Comparison of ENCODE assay signal across 1 cellular context in the genomic region with DNA sequence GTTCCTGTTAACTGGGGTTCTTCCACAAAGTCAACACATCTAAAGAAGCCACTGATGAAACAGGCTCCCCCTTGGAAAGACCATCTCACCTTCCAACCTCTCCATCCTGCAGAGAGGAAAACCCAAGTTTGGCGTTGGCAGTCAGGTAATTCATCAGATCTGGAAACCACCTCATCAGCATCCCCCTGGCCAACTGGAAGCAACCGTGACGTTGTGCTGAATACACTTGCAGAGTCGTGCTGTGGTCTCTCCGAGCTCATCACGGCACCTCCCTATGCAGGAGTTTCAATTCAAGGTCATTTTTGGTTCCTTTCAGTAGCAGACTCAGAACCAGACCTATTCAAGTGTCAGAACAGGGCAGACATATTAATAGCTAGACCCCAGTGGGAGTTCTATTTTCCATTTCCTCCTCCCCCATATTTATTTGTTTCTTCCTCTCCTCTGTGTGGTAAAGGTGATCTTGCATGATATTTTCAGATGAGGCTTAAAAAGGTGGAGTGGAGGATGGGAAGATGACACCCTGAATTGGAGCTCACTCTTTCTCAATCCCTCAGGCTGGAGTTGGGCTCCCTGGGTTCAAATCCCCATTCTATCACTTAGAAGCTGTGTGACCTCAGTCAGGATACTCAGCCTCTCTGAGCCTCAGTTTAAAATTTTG.
TF ChIP-seq lines count a peak whose summit lies in the region.

No MANE protein-coding gene starts in this region.

TF ChIP-seq in GM12878, 131 proteins besides CTCF, POLR2A, EP300 and RAD21 (continued from another document):
- peak; percentile 100 for TF ChIP-seq NFIC (IDR thresholded peaks at IDR 0.05; ENCODE audit: low read depth, low read length)
- peak; percentile 92 for TF ChIP-seq KLF5 (IDR thresholded peaks at IDR 0.05; ENCODE audit: partially characterized antibody)
- TF ChIP-seq MEF2B (IDR thresholded peaks at IDR 0.05; ENCODE audit: partially characterized antibody, poor library complexity, severe bottlenecking), result peak; percentile 96
- TF ChIP-seq NR2C2 (IDR thresholded peaks at IDR 0.05; ENCODE audit: borderline replicate concordance, control insufficient read depth, insufficient read length, low read depth), result no peak
- TF ChIP-seq NBN (IDR thresholded peaks at IDR 0.05), result peak; percentile 67; the same call in 1 of the 2 replicates
- TF ChIP-seq, protein P1, sequence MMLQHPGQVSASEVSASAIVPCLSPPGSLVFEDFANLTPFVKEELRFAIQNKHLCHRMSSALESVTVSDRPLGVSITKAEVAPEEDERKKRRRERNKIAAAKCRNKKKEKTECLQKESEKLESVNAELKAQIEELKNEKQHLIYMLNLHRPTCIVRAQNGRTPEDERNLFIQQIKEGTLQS (IDR thresholded peaks at IDR 0.05; ENCODE audit: borderline replicate concordance, extremely low read depth, low read depth, low read length), result no peak
- TF ChIP-seq TARDBP (IDR thresholded peaks at IDR 0.05; ENCODE audit: borderline replicate concordance), result no peak
- TF ChIP-seq, protein P2, sequence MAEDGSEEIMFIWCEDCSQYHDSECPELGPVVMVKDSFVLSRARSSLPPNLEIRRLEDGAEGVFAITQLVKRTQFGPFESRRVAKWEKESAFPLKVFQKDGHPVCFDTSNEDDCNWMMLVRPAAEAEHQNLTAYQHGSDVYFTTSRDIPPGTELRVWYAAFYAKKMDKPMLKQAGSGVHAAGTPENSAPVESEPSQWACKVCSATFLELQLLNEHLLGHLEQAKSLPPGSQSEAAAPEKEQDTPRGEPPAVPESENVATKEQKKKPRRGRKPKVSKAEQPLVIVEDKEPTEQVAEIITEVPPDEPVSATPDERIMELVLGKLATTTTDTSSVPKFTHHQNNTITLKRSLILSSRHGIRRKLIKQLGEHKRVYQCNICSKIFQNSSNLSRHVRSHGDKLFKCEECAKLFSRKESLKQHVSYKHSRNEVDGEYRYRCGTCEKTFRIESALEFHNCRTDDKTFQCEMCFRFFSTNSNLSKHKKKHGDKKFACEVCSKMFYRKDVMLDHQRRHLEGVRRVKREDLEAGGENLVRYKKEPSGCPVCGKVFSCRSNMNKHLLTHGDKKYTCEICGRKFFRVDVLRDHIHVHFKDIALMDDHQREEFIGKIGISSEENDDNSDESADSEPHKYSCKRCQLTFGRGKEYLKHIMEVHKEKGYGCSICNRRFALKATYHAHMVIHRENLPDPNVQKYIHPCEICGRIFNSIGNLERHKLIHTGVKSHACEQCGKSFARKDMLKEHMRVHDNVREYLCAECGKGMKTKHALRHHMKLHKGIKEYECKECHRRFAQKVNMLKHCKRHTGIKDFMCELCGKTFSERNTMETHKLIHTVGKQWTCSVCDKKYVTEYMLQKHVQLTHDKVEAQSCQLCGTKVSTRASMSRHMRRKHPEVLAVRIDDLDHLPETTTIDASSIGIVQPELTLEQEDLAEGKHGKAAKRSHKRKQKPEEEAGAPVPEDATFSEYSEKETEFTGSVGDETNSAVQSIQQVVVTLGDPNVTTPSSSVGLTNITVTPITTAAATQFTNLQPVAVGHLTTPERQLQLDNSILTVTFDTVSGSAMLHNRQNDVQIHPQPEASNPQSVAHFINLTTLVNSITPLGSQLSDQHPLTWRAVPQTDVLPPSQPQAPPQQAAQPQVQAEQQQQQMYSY (CRISPR knock-in tag; IDR thresholded peaks at IDR 0.05), result no peak
- no peak for TF ChIP-seq NFXL1 (IDR thresholded peaks at IDR 0.05; ENCODE audit: borderline replicate concordance)
- peak; percentile 84 to 92 for TF ChIP-seq SRF (IDR thresholded peaks at IDR 0.05; ENCODE audit: low read depth in 2 of 2, low read length in 2 of 2)
- TF ChIP-seq SMARCA5 (IDR thresholded peaks at IDR 0.05), result peak; percentile 98
- TF ChIP-seq, protein P3, sequence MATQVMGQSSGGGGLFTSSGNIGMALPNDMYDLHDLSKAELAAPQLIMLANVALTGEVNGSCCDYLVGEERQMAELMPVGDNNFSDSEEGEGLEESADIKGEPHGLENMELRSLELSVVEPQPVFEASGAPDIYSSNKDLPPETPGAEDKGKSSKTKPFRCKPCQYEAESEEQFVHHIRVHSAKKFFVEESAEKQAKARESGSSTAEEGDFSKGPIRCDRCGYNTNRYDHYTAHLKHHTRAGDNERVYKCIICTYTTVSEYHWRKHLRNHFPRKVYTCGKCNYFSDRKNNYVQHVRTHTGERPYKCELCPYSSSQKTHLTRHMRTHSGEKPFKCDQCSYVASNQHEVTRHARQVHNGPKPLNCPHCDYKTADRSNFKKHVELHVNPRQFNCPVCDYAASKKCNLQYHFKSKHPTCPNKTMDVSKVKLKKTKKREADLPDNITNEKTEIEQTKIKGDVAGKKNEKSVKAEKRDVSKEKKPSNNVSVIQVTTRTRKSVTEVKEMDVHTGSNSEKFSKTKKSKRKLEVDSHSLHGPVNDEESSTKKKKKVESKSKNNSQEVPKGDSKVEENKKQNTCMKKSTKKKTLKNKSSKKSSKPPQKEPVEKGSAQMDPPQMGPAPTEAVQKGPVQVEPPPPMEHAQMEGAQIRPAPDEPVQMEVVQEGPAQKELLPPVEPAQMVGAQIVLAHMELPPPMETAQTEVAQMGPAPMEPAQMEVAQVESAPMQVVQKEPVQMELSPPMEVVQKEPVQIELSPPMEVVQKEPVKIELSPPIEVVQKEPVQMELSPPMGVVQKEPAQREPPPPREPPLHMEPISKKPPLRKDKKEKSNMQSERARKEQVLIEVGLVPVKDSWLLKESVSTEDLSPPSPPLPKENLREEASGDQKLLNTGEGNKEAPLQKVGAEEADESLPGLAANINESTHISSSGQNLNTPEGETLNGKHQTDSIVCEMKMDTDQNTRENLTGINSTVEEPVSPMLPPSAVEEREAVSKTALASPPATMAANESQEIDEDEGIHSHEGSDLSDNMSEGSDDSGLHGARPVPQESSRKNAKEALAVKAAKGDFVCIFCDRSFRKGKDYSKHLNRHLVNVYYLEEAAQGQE (IDR thresholded peaks at IDR 0.05; ENCODE audit: low read depth, low read length), result no peak
- no peak for TF ChIP-seq BRCA1 (IDR thresholded peaks at IDR 0.05; ENCODE audit: low read depth, low read length)
- TF ChIP-seq ZNF217 (IDR thresholded peaks at IDR 0.05), result peak; percentile 98
- no peak for TF ChIP-seq HDAC2 (IDR thresholded peaks at IDR 0.05)
